Comparison of ENCODE assay signal across 16 cellular contexts in the genomic region with DNA sequence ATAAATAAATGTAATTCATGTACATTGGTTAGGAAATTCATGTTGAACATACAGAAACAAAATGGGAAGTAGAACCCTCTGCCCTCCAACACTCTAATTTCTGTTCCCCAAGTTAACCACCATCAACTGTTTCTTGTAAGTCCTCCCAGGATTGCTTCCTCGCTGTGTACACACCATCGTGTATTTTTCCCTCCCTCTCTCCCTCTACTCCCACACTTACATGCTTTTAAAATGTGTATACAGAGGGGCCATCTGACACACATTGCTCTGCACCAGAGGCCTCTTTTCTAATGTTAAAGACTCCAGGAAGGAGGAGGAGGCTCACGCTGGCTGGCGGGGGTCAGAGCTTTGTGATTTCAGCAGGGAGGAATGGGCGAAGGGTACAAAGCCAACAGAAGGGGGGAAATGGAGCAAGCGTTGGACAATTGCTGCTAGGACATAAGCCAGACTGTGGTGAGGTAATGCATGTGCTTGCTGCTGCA. TPM values are rescaled to one million over a fixed set of nuclear protein-coding genes. Genes with fewer than 3 reads are reported as not detected.
A peak's percentile ranks its signal among the peaks of the same experiment; 100 is the strongest.
DNase-seq lines count a peak whose midpoint lies in the region; ATAC-seq and TF ChIP-seq lines count a peak whose summit lies in the region.
"Had no signal": no experiment of that assay in that cellular context is flagged by ENCODE, and none has a peak within 500 bp of the region (broad histone marks: within the 10 kb centered on the region; RNA-seq: fewer than 3 reads in every experiment).

No MANE protein-coding gene starts in this region.

- peaks cover 28% of the 10 kb centered on the region for H3K4me1 Mint-ChIP-seq in activated CD4-positive, alpha-beta T cell treated with anti-CD3 and anti-CD28 coated beads, Interleukin-2, amount 10 ng/mL, durations not matched to agents 24 days and 14 days
- H3K4me1 Mint-ChIP-seq in activated CD4-positive, alpha-beta T cell treated with anti-CD3 and anti-CD28 coated beads, Interleukin-2, amount 10 ng/mL, durations not matched to agents 7 days and 5 days: peaks cover 39% of the 10 kb centered on the region
- H3K4me1 Mint-ChIP-seq in immature natural killer cell: peaks cover 33 to 38% of the 10 kb centered on the region in 2 donors

- H3K27ac ChIP-seq in hepatocyte (no peak overlapping the region), thoracic aorta (no peak overlapping the region)
- H3K27ac ChIP-seq: parathyroid adenoma had no signal

- TF ChIP-seq CTCF in hepatocyte (IDR thresholded peaks at IDR 0.05; ENCODE audit: poor library complexity): no peak
- no peak for TF ChIP-seq CTCF in thoracic aorta (IDR thresholded peaks at IDR 0.05)

- no peaks in the 10 kb centered on the region for H3K9me2 ChIP-seq in hepatocyte (replicated peaks; ENCODE audit: insufficient read depth)

- H4K20me1 ChIP-seq in hepatocyte (ENCODE audit: insufficient read depth, poor library complexity, severe bottlenecking): no peaks in the 10 kb centered on the region

- intact Hi-C loops in activated CD4-positive, alpha-beta T cell treated with anti-CD3 and anti-CD28 coated beads, Interleukin-2, amount 10 ng/mL, durations not matched to agents 24 days and 14 days (cut with micrococcal nuclease): no loop called here

- no peak overlapping the region for H2AFZ ChIP-seq in hepatocyte
- H2AFZ ChIP-seq: parathyroid adenoma had no signal

- H3K4me1 ChIP-seq in hepatocyte (ENCODE audit: insufficient read depth) (peaks cover 50% of the 10 kb centered on the region), thoracic aorta (ENCODE audit: control insufficient read depth in 1 of 2, low read depth in 2 of 2) (peaks cover 19 to 42% of the 10 kb centered on the region in 2 donors)

- H3K27me3 ChIP-seq in hepatocyte (no peaks in the 10 kb centered on the region), thoracic aorta (replicated peaks; ENCODE audit: insufficient read depth) (no peaks in the 10 kb centered on the region)

- ATAC-seq in thoracic aorta (ENCODE audit: insufficient number of reproducible peaks, low FRiP score, low read depth): no peak
- no peak for ATAC-seq in GM18519 (IDR thresholded peaks at IDR 0.05; ENCODE audit: low FRiP score, unreplicated experiment)
- no peak for ATAC-seq in GM19351 (IDR thresholded peaks at IDR 0.05; ENCODE audit: unreplicated experiment)
- ATAC-seq: activated naive CD8-positive, alpha-beta T cell treated with anti-CD3 and anti-CD28 coated beads, Interleukin-2, amount 50 U/mL, for 24 hours; effector memory CD8-positive, alpha-beta T cell had no signal

- no peaks in the 10 kb centered on the region for H3K36me3 Mint-ChIP-seq in activated CD4-positive, alpha-beta T cell treated with anti-CD3 and anti-CD28 coated beads, Interleukin-2, amount 10 ng/mL, durations not matched to agents 24 days and 14 days (ENCODE audit: low read depth)
- H3K36me3 Mint-ChIP-seq in activated CD4-positive, alpha-beta T cell treated with anti-CD3 and anti-CD28 coated beads, Interleukin-2, amount 10 ng/mL, durations not matched to agents 7 days and 5 days (ENCODE audit: low read depth): peaks cover 2% of the 10 kb centered on the region
- H3K36me3 Mint-ChIP-seq in immature natural killer cell: peaks cover 0 to 6% (median 0%) of the 10 kb centered on the region in 3 donors

- H3K4me2 ChIP-seq in hepatocyte: peak overlapping the region; percentile 3

- no peak for DNase-seq in activated CD4-positive, alpha-beta T cell treated with anti-CD3 and anti-CD28 coated beads, Interleukin-2, amount 10 ng/mL, durations not matched to agents 24 days and 14 days
- no peak for DNase-seq in activated CD4-positive, alpha-beta T cell treated with anti-CD3 and anti-CD28 coated beads, Interleukin-2, amount 10 ng/mL, durations not matched to agents 7 days and 5 days
- DNase-seq in SKM-1 (lab: John Stamatoyannopoulos, UW; ENCODE audit: unreplicated experiment): peak; percentile 67
- no peak for DNase-seq in hepatocyte (ENCODE audit: low spot score)
- DNase-seq in thoracic aorta (ENCODE audit: low spot score): no peak
- no peak for DNase-seq in immature natural killer cell
- DNase-seq: activated naive CD8-positive, alpha-beta T cell treated with anti-CD3 and anti-CD28 coated beads, Interleukin-2, amount 50 U/mL, for 24 hours; effector memory CD8-positive, alpha-beta T cell; HFFc6; kidney; NCI-H2081 treated with DMSO at 0.1 percent for 48 hours; RPMI8226 had no signal

- H3K36me3 ChIP-seq in hepatocyte (replicated peaks; ENCODE audit: insufficient read depth, low read depth): no peaks in the 10 kb centered on the region
- H3K36me3 ChIP-seq in thoracic aorta: no peaks in the 10 kb centered on the region

- peak overlapping the region; percentile 49 for H3K4me3 Mint-ChIP-seq in activated CD4-positive, alpha-beta T cell treated with anti-CD3 and anti-CD28 coated beads, Interleukin-2, amount 10 ng/mL, durations not matched to agents 24 days and 14 days
- no peak overlapping the region for H3K4me3 Mint-ChIP-seq in activated CD4-positive, alpha-beta T cell treated with anti-CD3 and anti-CD28 coated beads, Interleukin-2, amount 10 ng/mL, durations not matched to agents 7 days and 5 days
- peak overlapping the region in 1 of 5 donors; percentile 8 for H3K4me3 Mint-ChIP-seq in immature natural killer cell
- H3K4me3 Mint-ChIP-seq: effector memory CD8-positive, alpha-beta T cell; HFFc6 had no signal

- 19% methylated on average over 6 of the region's 6 CpGs for WGBS in hepatocyte (ENCODE audit: low lambda C conversion rate, missing lambda C conversion rate)

- H3K27me3 Mint-ChIP-seq in activated CD4-positive, alpha-beta T cell treated with anti-CD3 and anti-CD28 coated beads, Interleukin-2, amount 10 ng/mL, durations not matched to agents 24 days and 14 days: peaks cover 17% of the 10 kb centered on the region
- H3K27me3 Mint-ChIP-seq in activated CD4-positive, alpha-beta T cell treated with anti-CD3 and anti-CD28 coated beads, Interleukin-2, amount 10 ng/mL, durations not matched to agents 7 days and 5 days: no peaks in the 10 kb centered on the region
- H3K27me3 Mint-ChIP-seq in immature natural killer cell (ENCODE audit: low read depth in 3 of 3): peaks cover 24 to 35% (median 34%) of the 10 kb centered on the region in 3 donors
- H3K27me3 Mint-ChIP-seq: activated naive CD8-positive, alpha-beta T cell treated with anti-CD3 and anti-CD28 coated beads, Interleukin-2, amount 50 U/mL, for 24 hours had no signal

- H3K9me3 ChIP-seq in hepatocyte (ENCODE audit: low read depth) (no peaks in the 10 kb centered on the region), thoracic aorta (no peaks in the 10 kb centered on the region)

- no peaks in the 10 kb centered on the region for H3K9me3 Mint-ChIP-seq in activated CD4-positive, alpha-beta T cell treated with anti-CD3 and anti-CD28 coated beads, Interleukin-2, amount 10 ng/mL, durations not matched to agents 24 days and 14 days
- H3K9me3 Mint-ChIP-seq in activated CD4-positive, alpha-beta T cell treated with anti-CD3 and anti-CD28 coated beads, Interleukin-2, amount 10 ng/mL, durations not matched to agents 7 days and 5 days: no peaks in the 10 kb centered on the region
- H3K9me3 Mint-ChIP-seq in immature natural killer cell: no peaks in the 10 kb centered on the region
- H3K9me3 Mint-ChIP-seq: activated naive CD8-positive, alpha-beta T cell treated with anti-CD3 and anti-CD28 coated beads, Interleukin-2, amount 50 U/mL, for 24 hours; effector memory CD8-positive, alpha-beta T cell; HFFc6 had no signal

- peaks cover 4% of the 10 kb centered on the region for H3K79me2 ChIP-seq in hepatocyte

- H3K4me3 ChIP-seq in hepatocyte (no peak overlapping the region), thoracic aorta (peak overlapping the region; percentile 18)

- POLR2A ChIA-PET in activated CD4-positive, alpha-beta T cell treated with anti-CD3 and anti-CD28 coated beads, Interleukin-2, amount 10 ng/mL, durations not matched to agents 7 days and 5 days (lab: Charles Lee): no interaction called here

- CTCF ChIA-PET in activated CD4-positive, alpha-beta T cell treated with anti-CD3 and anti-CD28 coated beads, Interleukin-2, amount 10 ng/mL, durations not matched to agents 7 days and 5 days (lab: Charles Lee): interaction anchor here (0.6 kb wide), 1 partner anchor 312 kb away, joined by 4 read pairs; no protein-coding TSS in a partner anchor

- no peak overlapping the region for H3K27ac Mint-ChIP-seq in activated CD4-positive, alpha-beta T cell treated with anti-CD3 and anti-CD28 coated beads, Interleukin-2, amount 10 ng/mL, durations not matched to agents 24 days and 14 days
- H3K27ac Mint-ChIP-seq in activated CD4-positive, alpha-beta T cell treated with anti-CD3 and anti-CD28 coated beads, Interleukin-2, amount 10 ng/mL, durations not matched to agents 7 days and 5 days: no peak overlapping the region
- no peak overlapping the region for H3K27ac Mint-ChIP-seq in immature natural killer cell
- H3K27ac Mint-ChIP-seq: activated naive CD8-positive, alpha-beta T cell treated with anti-CD3 and anti-CD28 coated beads, Interleukin-2, amount 50 U/mL, for 24 hours; effector memory CD8-positive, alpha-beta T cell; HFFc6 had no signal

RNA-seq across cellular contexts. Expression of gene EPHA1, which starts 1.9 kb away (rescaled TPM):
- total RNA-seq in activated CD4-positive, alpha-beta T cell treated with anti-CD3 and anti-CD28 coated beads, Interleukin-2, amount 10 ng/mL, durations not matched to agents 24 days and 14 days: 0.09 and 0.26 TPM in 2 replicates
- 10 to 100 TPM; 10.0 to 11.4 TPM for total RNA-seq in activated CD4-positive, alpha-beta T cell treated with anti-CD3 and anti-CD28 coated beads, Interleukin-2, amount 10 ng/mL, durations not matched to agents 7 days and 5 days
- total RNA-seq in hepatocyte: 34.2 and 39.4 TPM in 2 replicates
- 36.7 and 42.9 TPM in 2 replicates for polyA plus RNA-seq in hepatocyte
- under 1 TPM; 0.41 to 0.49 TPM for total RNA-seq in thoracic aorta
- polyA plus RNA-seq in immature natural killer cell: under 1 TPM in 2 of 3 donors, not detected in 1; 0.22 to 0.51 TPM
- total RNA-seq: HFFc6 had no signal

RNA-seq across cellular contexts. Expression of gene ZYX, which starts 29.4 kb away (rescaled TPM):
- 85.8 and 89.7 TPM in 2 replicates for total RNA-seq in activated CD4-positive, alpha-beta T cell treated with anti-CD3 and anti-CD28 coated beads, Interleukin-2, amount 10 ng/mL, durations not matched to agents 24 days and 14 days
- 100 to 1,000 TPM; 189 TPM for total RNA-seq in activated CD4-positive, alpha-beta T cell treated with anti-CD3 and anti-CD28 coated beads, Interleukin-2, amount 10 ng/mL, durations not matched to agents 7 days and 5 days
- 25.0 and 31.8 TPM in 2 replicates for total RNA-seq in hepatocyte
- polyA plus RNA-seq in hepatocyte: 187 and 202 TPM in 2 replicates
- 100 to 1,000 TPM; 234 to 287 TPM for total RNA-seq in thoracic aorta
- polyA plus RNA-seq in immature natural killer cell: 100 to 1,000 TPM in 1 of 3 donors, 10 to 100 TPM in 2; 50.7 to 144 (median 51.9) TPM

RNA-seq across cellular contexts. Expression of gene TAS2R60, which starts 32.7 kb away (rescaled TPM):
- not detected in 2 replicates for total RNA-seq in activated CD4-positive, alpha-beta T cell treated with anti-CD3 and anti-CD28 coated beads, Interleukin-2, amount 10 ng/mL, durations not matched to agents 24 days and 14 days
- not detected for total RNA-seq in activated CD4-positive, alpha-beta T cell treated with anti-CD3 and anti-CD28 coated beads, Interleukin-2, amount 10 ng/mL, durations not matched to agents 7 days and 5 days
- not detected in 2 replicates for total RNA-seq in hepatocyte
- polyA plus RNA-seq in hepatocyte: not detected in 2 replicates
- 1 to 10 TPM in 1 of 2 donors, not detected in 1; 8.5 TPM for total RNA-seq in thoracic aorta
- polyA plus RNA-seq in immature natural killer cell: not detected
- total RNA-seq: A172, HFFc6, kidney had no signal

RNA-seq across cellular contexts. Expression of gene FAM131B, which starts 48.1 kb away (rescaled TPM):
- total RNA-seq in activated CD4-positive, alpha-beta T cell treated with anti-CD3 and anti-CD28 coated beads, Interleukin-2, amount 10 ng/mL, durations not matched to agents 24 days and 14 days: 0.37 and 0.45 TPM in 2 replicates
- under 1 TPM; 0.29 to 0.30 TPM for total RNA-seq in activated CD4-positive, alpha-beta T cell treated with anti-CD3 and anti-CD28 coated beads, Interleukin-2, amount 10 ng/mL, durations not matched to agents 7 days and 5 days
- total RNA-seq in hepatocyte (1.9 and 2.5 TPM in 2 replicates), thoracic aorta (1 to 10 TPM; 2.3 to 3.3 TPM)
- polyA plus RNA-seq in hepatocyte (0.87 and 1.6 TPM in 2 replicates), immature natural killer cell (1 to 10 TPM; 1.2 to 2.3 (median 1.9) TPM)
